Comparison of ENCODE assay signal across 1 cellular context in the genomic region with DNA sequence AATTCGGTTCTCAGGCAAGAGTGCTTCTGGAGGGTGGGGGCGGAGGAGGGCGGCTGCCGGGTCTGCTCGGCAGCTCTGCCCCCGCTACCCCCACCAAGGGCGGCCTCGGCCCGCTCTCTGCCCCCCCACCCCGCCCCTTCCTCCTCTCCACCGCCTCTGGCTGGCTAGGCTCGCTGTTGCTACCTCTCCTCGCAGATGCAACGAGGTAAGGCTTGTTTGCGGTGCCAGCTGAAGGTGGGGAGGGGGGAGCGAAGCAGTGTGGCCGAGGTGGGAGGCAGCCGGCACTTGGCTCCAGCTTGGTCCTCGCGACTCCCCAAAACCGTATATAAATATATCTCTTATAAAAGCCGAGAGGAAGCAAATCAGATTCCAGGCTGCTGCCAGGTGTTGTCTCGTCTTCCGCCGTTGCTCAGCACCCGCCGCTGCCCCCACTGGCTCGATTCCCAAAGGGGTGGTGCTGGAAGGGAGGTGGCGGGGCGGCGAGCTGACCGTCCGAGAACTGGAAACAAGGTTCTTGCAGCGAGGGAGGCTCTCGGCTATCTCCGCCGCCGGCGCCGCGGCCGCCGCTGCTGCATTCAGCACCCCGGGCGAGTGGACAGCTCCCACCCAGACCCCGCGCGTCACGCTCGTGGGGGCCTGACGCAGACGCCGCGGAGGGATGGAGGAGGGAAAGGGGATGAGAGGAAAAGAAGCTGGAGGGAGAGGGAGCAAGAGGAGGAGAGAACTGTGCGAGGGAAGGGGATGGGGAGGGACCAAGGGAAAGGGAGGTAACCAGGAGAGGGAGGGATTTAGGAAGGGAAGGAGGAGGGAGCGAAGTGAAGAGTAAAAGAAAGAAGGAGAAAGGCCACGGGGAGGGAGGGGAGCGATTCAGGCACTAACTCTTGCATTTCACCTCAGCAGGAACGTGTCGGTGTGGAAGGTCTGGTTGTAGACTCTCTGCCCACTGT.
A peak's percentile ranks its signal among the peaks of the same experiment; 100 is the strongest.
TF ChIP-seq lines count a peak whose summit lies in the region.

A gene with protein sequence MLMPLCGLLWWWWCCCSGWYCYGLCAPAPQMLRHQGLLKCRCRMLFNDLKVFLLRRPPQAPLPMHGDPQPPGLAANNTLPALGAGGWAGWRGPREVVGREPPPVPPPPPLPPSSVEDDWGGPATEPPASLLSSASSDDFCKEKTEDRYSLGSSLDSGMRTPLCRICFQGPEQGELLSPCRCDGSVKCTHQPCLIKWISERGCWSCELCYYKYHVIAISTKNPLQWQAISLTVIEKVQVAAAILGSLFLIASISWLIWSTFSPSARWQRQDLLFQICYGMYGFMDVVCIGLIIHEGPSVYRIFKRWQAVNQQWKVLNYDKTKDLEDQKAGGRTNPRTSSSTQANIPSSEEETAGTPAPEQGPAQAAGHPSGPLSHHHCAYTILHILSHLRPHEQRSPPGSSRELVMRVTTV (minus strand): TSS at position 728 of the 947 bp plus-strand sequence. CDS start 2,223 bp downstream, outside the sequence.

TF ChIP-seq in SK-N-SH treated with all-trans-retinoic acid at 6 μM for 48 hours, 23 proteins besides CTCF, POLR2A, EP300 and RAD21 (continued from another document):
- TF ChIP-seq, protein P1, sequence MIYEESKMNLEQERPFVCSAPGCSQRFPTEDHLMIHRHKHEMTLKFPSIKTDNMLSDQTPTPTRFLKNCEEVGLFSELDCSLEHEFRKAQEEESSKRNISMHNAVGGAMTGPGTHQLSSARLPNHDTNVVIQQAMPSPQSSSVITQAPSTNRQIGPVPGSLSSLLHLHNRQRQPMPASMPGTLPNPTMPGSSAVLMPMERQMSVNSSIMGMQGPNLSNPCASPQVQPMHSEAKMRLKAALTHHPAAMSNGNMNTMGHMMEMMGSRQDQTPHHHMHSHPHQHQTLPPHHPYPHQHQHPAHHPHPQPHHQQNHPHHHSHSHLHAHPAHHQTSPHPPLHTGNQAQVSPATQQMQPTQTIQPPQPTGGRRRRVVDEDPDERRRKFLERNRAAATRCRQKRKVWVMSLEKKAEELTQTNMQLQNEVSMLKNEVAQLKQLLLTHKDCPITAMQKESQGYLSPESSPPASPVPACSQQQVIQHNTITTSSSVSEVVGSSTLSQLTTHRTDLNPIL (CRISPR knock-in tag; IDR thresholded peaks at IDR 0.05; ENCODE audit: low read depth), result no peak
- TF ChIP-seq, protein P2, sequence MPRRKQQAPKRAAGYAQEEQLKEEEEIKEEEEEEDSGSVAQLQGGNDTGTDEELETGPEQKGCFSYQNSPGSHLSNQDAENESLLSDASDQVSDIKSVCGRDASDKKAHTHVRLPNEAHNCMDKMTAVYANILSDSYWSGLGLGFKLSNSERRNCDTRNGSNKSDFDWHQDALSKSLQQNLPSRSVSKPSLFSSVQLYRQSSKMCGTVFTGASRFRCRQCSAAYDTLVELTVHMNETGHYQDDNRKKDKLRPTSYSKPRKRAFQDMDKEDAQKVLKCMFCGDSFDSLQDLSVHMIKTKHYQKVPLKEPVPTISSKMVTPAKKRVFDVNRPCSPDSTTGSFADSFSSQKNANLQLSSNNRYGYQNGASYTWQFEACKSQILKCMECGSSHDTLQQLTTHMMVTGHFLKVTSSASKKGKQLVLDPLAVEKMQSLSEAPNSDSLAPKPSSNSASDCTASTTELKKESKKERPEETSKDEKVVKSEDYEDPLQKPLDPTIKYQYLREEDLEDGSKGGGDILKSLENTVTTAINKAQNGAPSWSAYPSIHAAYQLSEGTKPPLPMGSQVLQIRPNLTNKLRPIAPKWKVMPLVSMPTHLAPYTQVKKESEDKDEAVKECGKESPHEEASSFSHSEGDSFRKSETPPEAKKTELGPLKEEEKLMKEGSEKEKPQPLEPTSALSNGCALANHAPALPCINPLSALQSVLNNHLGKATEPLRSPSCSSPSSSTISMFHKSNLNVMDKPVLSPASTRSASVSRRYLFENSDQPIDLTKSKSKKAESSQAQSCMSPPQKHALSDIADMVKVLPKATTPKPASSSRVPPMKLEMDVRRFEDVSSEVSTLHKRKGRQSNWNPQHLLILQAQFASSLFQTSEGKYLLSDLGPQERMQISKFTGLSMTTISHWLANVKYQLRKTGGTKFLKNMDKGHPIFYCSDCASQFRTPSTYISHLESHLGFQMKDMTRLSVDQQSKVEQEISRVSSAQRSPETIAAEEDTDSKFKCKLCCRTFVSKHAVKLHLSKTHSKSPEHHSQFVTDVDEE (CRISPR knock-in tag; IDR thresholded peaks at IDR 0.05), result peak; percentile 83; the same call in 1 of the 2 replicates
- no peak for TF ChIP-seq ZNF8 (CRISPR knock-in tag; IDR thresholded peaks at IDR 0.05)
- no peak for TF ChIP-seq RARB (CRISPR knock-in tag; IDR thresholded peaks at IDR 0.05)
- TF ChIP-seq ESRRG (CRISPR knock-in tag; IDR thresholded peaks at IDR 0.05), result no peak
- no peak for TF ChIP-seq TOX (CRISPR knock-in tag; IDR thresholded peaks at IDR 0.05; ENCODE audit: borderline replicate concordance)
- TF ChIP-seq ARNTL (CRISPR knock-in tag; IDR thresholded peaks at IDR 0.05; ENCODE audit: borderline replicate concordance, low read depth), result no peak
